18 cellular contexts compared by ENCODE assay signal in the genomic region with DNA sequence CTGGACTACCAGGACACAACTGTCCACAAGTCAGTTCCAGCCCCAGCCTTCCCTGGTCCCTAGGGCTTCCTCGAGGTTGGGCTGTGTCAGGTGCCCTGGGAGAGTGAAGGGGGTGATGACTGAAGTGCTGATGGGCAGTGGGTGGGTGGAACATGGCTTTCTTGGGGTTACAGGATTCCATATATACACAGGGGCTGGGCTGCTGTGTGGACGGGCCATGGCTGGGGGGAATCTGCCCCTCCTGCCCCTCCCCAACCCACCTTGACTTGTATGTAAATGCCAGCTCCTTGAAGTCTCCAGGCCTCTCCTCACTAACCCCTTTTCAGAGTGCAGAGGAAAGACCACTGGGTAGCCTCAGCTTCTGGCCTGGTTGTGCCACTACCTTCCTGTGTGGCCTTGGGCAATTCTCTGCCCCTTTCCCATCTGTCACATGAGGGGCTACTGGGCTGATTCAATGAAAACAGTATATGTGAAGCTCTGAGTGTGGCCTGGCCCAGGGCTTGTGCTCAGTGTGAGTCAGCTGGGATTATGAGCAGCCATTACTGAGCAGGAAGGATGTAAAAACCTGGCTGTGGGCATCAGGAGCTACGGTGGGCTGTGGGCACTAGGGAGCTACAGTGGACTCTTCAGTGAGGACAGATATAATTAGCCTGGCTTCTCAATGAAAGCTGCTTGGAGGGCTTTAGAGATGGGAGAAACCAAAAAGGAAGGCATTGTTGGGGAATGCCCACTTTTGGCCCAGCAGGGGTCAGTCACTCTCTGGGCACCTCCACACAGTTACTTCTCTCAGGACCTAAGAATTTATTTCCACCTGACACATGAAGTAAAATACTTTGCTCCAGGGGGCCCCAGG. TPM values are rescaled to one million over a fixed set of nuclear protein-coding genes. Genes with fewer than 3 reads are reported as not detected.
DNase-seq lines count a peak whose midpoint lies in the region; ATAC-seq, FAIRE-seq and TF ChIP-seq lines count a peak whose summit lies in the region.
"Had no signal": no experiment of that assay in that cellular context is flagged by ENCODE, and none has a peak within 500 bp of the region (broad histone marks: within the 10 kb centered on the region; RNA-seq: fewer than 3 reads in every experiment).

No MANE protein-coding gene starts in this region.

- no peak for FAIRE-seq in D721Med (lab: Jason Lieb, UNC)
- FAIRE-seq: TTC549 had no signal

- no peak overlapping the region for H3K4me3 Mint-ChIP-seq in endodermal cell
- H3K4me3 Mint-ChIP-seq: activated CD8-positive, alpha-beta T cell treated with anti-CD3 and anti-CD28 coated beads, Interleukin-2, amount 10 ng/mL, durations not matched to agents 7 days and 5 days; effector memory CD8-positive, alpha-beta T cell; naive thymus-derived CD8-positive, alpha-beta T cell had no signal

- no peaks in the 10 kb centered on the region for H3K36me3 Mint-ChIP-seq in endodermal cell (ENCODE audit: low read depth)

- H3K36me3 ChIP-seq in endodermal cell (ENCODE audit: control insufficient read depth, insufficient read depth, low read length) (no peaks in the 10 kb centered on the region), psoas muscle (ENCODE audit: insufficient read depth in 1 of 2, low read depth in 1 of 2) (no peaks in the 10 kb centered on the region)

- WGBS in endodermal cell (ENCODE audit: insufficient coverage in 1 of 2, insufficient read length in 1 of 2), 2 experiments, result 95 to 100% methylated on average over 2 to 3 of the region's 3 CpGs
- 77 to 90% (median 88%) methylated on average over 3 of the region's 3 CpGs for WGBS in psoas muscle, 3 donors

- H3K4me3 ChIP-seq in endodermal cell (ENCODE audit: low read length) (no peak overlapping the region), psoas muscle (no peak overlapping the region)

- no peak overlapping the region for H3K9ac ChIP-seq in endodermal cell (ENCODE audit: extremely low read depth, low read length, poor library complexity, severe bottlenecking)

- H3K27me3 ChIP-seq in endodermal cell (ENCODE audit: control insufficient read depth, insufficient read depth, low read length, poor library complexity, severe bottlenecking) (no peaks in the 10 kb centered on the region), psoas muscle (ENCODE audit: insufficient read depth in 3 of 3, low read length in 2 of 3) (no peaks in the 10 kb centered on the region)

- H3K27ac ChIP-seq in endodermal cell (ENCODE audit: low read depth, low read length) (no peak overlapping the region), psoas muscle (no peak overlapping the region)

- H3K27ac Mint-ChIP-seq in endodermal cell, result no peak overlapping the region
- H3K27ac Mint-ChIP-seq: activated CD8-positive, alpha-beta T cell treated with anti-CD3 and anti-CD28 coated beads, Interleukin-2, amount 10 ng/mL, durations not matched to agents 7 days and 5 days; effector memory CD8-positive, alpha-beta T cell; naive thymus-derived CD8-positive, alpha-beta T cell had no signal

- no peaks in the 10 kb centered on the region for H3K4me1 Mint-ChIP-seq in endodermal cell
- H3K4me1 Mint-ChIP-seq: naive thymus-derived CD8-positive, alpha-beta T cell had no signal

- peaks cover 4% of the 10 kb centered on the region for H3K27me3 Mint-ChIP-seq in endodermal cell (ENCODE audit: insufficient read depth)
- H3K27me3 Mint-ChIP-seq: effector memory CD8-positive, alpha-beta T cell had no signal

- no peaks in the 10 kb centered on the region for H3K9me3 Mint-ChIP-seq in endodermal cell
- H3K9me3 Mint-ChIP-seq: effector memory CD8-positive, alpha-beta T cell had no signal

- intact Hi-C loops in psoas muscle (cut with DNase I), result loop anchor here in 1 of 2 donors (10.0 kb wide), 2 partner anchors 184 to 324 kb away; no protein-coding TSS in a partner anchor

- DNase-seq in D721Med (ENCODE audit: insufficient read length, low spot score) (peak; percentile 25), M059J (ENCODE audit: low read depth) (peak; percentile 12), endodermal cell (peak; percentile 13), psoas muscle (no peak), AML-193 (lab: John Stamatoyannopoulos, UW) (no peak)
- DNase-seq: activated CD8-positive, alpha-beta T cell treated with anti-CD3 and anti-CD28 coated beads, Interleukin-2, amount 10 ng/mL, durations not matched to agents 7 days and 5 days; activated naive CD4-positive, alpha-beta T cell treated with Interleukin-2 at 50 U/mL for 16 hours; COR-L47; effector memory CD8-positive, alpha-beta T cell; left colon; NCI-H187; right cardiac atrium; SIG-M5; stimulated activated naive CD4-positive, alpha-beta T cell had no signal

- H3K4me1 ChIP-seq in endodermal cell (ENCODE audit: control insufficient read depth, insufficient read depth, low read length), result no peaks in the 10 kb centered on the region
- no peaks in the 10 kb centered on the region for H3K4me1 ChIP-seq in psoas muscle

- TF ChIP-seq CTCF in D721Med (IDR thresholded peaks at IDR 0.05; ENCODE audit: insufficient read depth, missing control alignments), result peak; percentile 5
- peak; percentile 28 for TF ChIP-seq CTCF in endodermal cell (conservative IDR thresholded peaks at IDR 0.05)
- peak; percentile 14 for TF ChIP-seq CTCF in psoas muscle (IDR thresholded peaks at IDR 0.05)

- ATAC-seq in psoas muscle, result peak in 1 of 4 donors; percentile 34
- ATAC-seq in HG03521 (IDR thresholded peaks at IDR 0.05; ENCODE audit: unreplicated experiment), result no peak
- no peak for ATAC-seq in GM21360 (IDR thresholded peaks at IDR 0.05; ENCODE audit: unreplicated experiment)
- ATAC-seq: activated CD8-positive, alpha-beta T cell treated with anti-CD3 and anti-CD28 coated beads, Interleukin-2, amount 10 ng/mL, durations not matched to agents 7 days and 5 days; effector memory CD8-positive, alpha-beta T cell; left colon; naive thymus-derived CD8-positive, alpha-beta T cell; right cardiac atrium had no signal

- H3K9me3 ChIP-seq in endodermal cell (ENCODE audit: control insufficient read depth, low read length) (no peaks in the 10 kb centered on the region), psoas muscle (no peaks in the 10 kb centered on the region)

RNA-seq across cellular contexts. Expression of gene PITX1, which starts 23.3 kb away (rescaled TPM):
- 4.6 and 15.3 TPM in 2 replicates for total RNA-seq in M059J (2014; rRNA removed; shearing (Covaris generic))
- 1 to 10 TPM; 1.3 to 2.4 TPM for total RNA-seq in endodermal cell
- polyA plus RNA-seq in endodermal cell (2013, experiment 1 of 2), result 5.9 TPM
- 5.7 TPM for polyA plus RNA-seq in endodermal cell (2013, experiment 2 of 2)
- total RNA-seq in psoas muscle, result 10 to 100 TPM; 35.8 to 84.0 (median 58.9) TPM
- polyA plus RNA-seq in psoas muscle, result 100 to 1,000 TPM in 1 of 3 donors, 10 to 100 TPM in 2; 13.6 to 103 (median 38.7) TPM
- total RNA-seq: activated CD8-positive, alpha-beta T cell treated with anti-CD3 and anti-CD28 coated beads, Interleukin-2, amount 10 ng/mL, durations not matched to agents 7 days and 5 days; naive thymus-derived CD8-positive, alpha-beta T cell had no signal
- polyA plus RNA-seq: naive thymus-derived CD8-positive, alpha-beta T cell had no signal

RNA-seq across cellular contexts. Expression of gene CATSPER3, which starts 43.0 kb away (rescaled TPM):
- total RNA-seq in M059J (2014; rRNA removed; shearing (Covaris generic)), result not detected in 2 replicates
- total RNA-seq in endodermal cell (under 1 TPM; 0.64 to 0.68 TPM), psoas muscle (1 to 10 TPM in 3 of 4 donors, under 1 TPM in 1; 0.79 to 1.8 (median 1.2) TPM)
- polyA plus RNA-seq in endodermal cell (2013, experiment 1 of 2), result 0.21 TPM
- not detected for polyA plus RNA-seq in endodermal cell (2013, experiment 2 of 2)
- 1 to 10 TPM in 2 of 3 donors, under 1 TPM in 1; 0.73 to 1.8 (median 1.8) TPM for polyA plus RNA-seq in psoas muscle

Comparison
In these comparisons a context has a peak if more than half of its experiments do, and no peak if none do; other contexts are left out.
1. DNase-seq: peak in D721Med (single experiment), M059J (single experiment) and endodermal cell (single experiment); none in psoas muscle (0 of 2) and AML-193 (0 of 2).
2. Peak in every context shown above with its lines, with median percentiles within 50 percentile points of each other: CTCF ChIP-seq.